ENCODE assay signal across 1 cellular context in genomic region chr1:52007228-52008073, GRCh38.
TF ChIP-seq lines count a peak whose summit lies in the region.

No MANE protein-coding gene starts in this region.

TF ChIP-seq in IMR-90, 13 proteins besides CTCF, POLR2A, EP300 and RAD21:
- TF ChIP-seq USF2 (IDR thresholded peaks at IDR 0.05; ENCODE audit: low read depth, low read length): no peak
- TF ChIP-seq BHLHE40 (IDR thresholded peaks at IDR 0.05; ENCODE audit: low read depth, low read length): no peak
- TF ChIP-seq MAFK (IDR thresholded peaks at IDR 0.05; ENCODE audit: low read depth, low read length): peak; percentile 46
- TF ChIP-seq FOS (IDR thresholded peaks at IDR 0.05; ENCODE audit: low read depth, low read length): no peak
- TF ChIP-seq ELK1 (IDR thresholded peaks at IDR 0.05; ENCODE audit: borderline replicate concordance, low read depth, low read length): no peak
- TF ChIP-seq CHD1 (IDR thresholded peaks at IDR 0.05; ENCODE audit: low read depth, low read length): no peak
- TF ChIP-seq CEBPB (IDR thresholded peaks at IDR 0.05; ENCODE audit: low read depth, low read length): no peak
- no peak for TF ChIP-seq NFE2L2 (IDR thresholded peaks at IDR 0.05; ENCODE audit: low read depth, low read length)
- no peak for TF ChIP-seq RCOR1 (IDR thresholded peaks at IDR 0.05; ENCODE audit: insufficient replicate concordance, low read length)
